ENCODE assay signal across 9 cellular contexts in the genomic region with DNA sequence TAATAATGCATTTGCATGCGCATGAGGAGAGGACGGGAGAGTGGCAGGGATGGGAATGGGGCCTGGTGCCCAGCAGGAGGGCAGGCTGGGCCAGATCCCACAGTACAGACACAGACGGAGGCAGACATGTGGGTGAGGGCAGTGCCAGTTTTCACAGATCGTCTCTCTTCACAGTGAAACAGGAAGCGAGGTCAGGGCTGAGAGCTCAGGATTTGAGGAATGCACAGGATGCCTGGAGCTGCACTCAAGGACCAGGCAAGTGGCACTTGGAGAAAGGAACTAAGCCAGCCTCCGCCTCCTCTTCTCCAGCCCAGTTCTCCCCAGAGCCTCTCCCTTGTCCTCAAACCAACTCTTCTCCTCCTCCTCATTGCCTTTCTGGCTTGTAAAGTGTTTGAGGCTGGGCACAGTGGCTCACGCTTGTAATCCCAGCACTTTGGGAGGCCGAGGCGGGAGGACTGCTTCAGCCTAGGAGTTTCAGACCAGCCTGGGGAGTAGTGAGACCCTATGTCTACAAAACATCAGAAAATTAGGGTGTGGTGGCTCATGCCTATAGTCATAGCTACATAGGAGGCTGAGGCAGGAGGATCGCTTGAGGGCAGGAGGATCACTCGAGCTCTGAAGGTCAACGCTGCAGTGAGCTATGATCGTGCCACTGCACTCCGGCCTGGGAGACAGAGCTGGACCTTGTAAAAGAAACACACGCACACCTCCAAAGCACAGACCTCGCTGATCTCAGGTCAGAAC.
DNase-seq lines count a peak whose midpoint lies in the region; ATAC-seq, FAIRE-seq and TF ChIP-seq lines count a peak whose summit lies in the region.
"Had no signal": no experiment of that assay in that cellular context is flagged by ENCODE, and none has a peak within 500 bp of the region (broad histone marks: within the 10 kb centered on the region; RNA-seq: fewer than 3 reads in every experiment).

No MANE protein-coding gene starts in this region.

- peak overlapping the region in 1 of 2 donors; percentile 63 for H3K27ac ChIP-seq in breast epithelium
- H3K27ac ChIP-seq in upper lobe of right lung: peak overlapping the region; percentile 85
- peak overlapping the region in 1 of 2 donors; percentile 86 for H3K27ac ChIP-seq in kidney (ENCODE audit: low read depth in 2 of 2, low read length in 2 of 2)

- H3K4me3 ChIP-seq in breast epithelium (no peak overlapping the region), upper lobe of right lung (no peak overlapping the region), kidney (ENCODE audit: low read length in 2 of 2) (no peak overlapping the region)

- CTCF ChIA-PET in MCF 10A (lab: Yijun Ruan, JAX): interaction anchor here (0.6 kb wide), 1 partner anchor 9 kb away, joined by 3 read pairs; no protein-coding TSS in a partner anchor

- peaks cover 0 to 10% of the 10 kb centered on the region in 2 donors for H3K9me3 ChIP-seq in breast epithelium
- peaks cover 5% of the 10 kb centered on the region for H3K9me3 ChIP-seq in upper lobe of right lung
- H3K9me3 ChIP-seq in kidney (ENCODE audit: control insufficient read depth in 1 of 2, low read length in 2 of 2): no peaks in the 10 kb centered on the region

- intact Hi-C loops in MCF 10A (cut with micrococcal nuclease) (no loop called here), breast epithelium (cut with DNase I; ENCODE audit: low total_unique reads) (no loop called here), upper lobe of right lung (cut with DNase I) (no loop called here), kidney (cut with DNase I) (no loop called here)

- H3K4me1 Mint-ChIP-seq in MCF 10A (ENCODE audit: insufficient read depth, unreplicated experiment): peaks cover 11% of the 10 kb centered on the region
- peaks cover 43% of the 10 kb centered on the region for H3K4me1 Mint-ChIP-seq in stimulated activated effector memory CD8-positive, alpha-beta T cell treated with anti-CD3 and anti-CD28 coated beads, Interleukin-12 subunit alpha, Interleukin-12 subunit beta, amount 100 ng/mL, for 72 hours

- no peaks in the 10 kb centered on the region for H3K9me3 Mint-ChIP-seq in MCF 10A (ENCODE audit: unreplicated experiment)
- peaks cover 5% of the 10 kb centered on the region for H3K9me3 Mint-ChIP-seq in stimulated activated effector memory CD8-positive, alpha-beta T cell treated with anti-CD3 and anti-CD28 coated beads, Interleukin-12 subunit alpha, Interleukin-12 subunit beta, amount 100 ng/mL, for 72 hours

- TSS peak; percentile 62 for BruUV-seq in MCF 10A (replicated peaks; lab: Mats Ljungman, UMichigan)

- H3K4me1 ChIP-seq in breast epithelium (no peaks in the 10 kb centered on the region), upper lobe of right lung (peaks cover 29% of the 10 kb centered on the region), kidney (ENCODE audit: control insufficient read depth in 1 of 2, insufficient read depth in 1 of 2, low read depth in 1 of 2, low read length in 2 of 2) (peaks cover 0 to 8% of the 10 kb centered on the region in 2 donors)

- peaks cover 13% of the 10 kb centered on the region for H3K36me3 Mint-ChIP-seq in MCF 10A (ENCODE audit: insufficient read depth, unreplicated experiment)
- H3K36me3 Mint-ChIP-seq in stimulated activated effector memory CD8-positive, alpha-beta T cell treated with anti-CD3 and anti-CD28 coated beads, Interleukin-12 subunit alpha, Interleukin-12 subunit beta, amount 100 ng/mL, for 72 hours: peaks cover 2% of the 10 kb centered on the region

- peak; percentile 90 for ATAC-seq in upper lobe of right lung
- ATAC-seq in stimulated activated effector memory CD8-positive, alpha-beta T cell treated with anti-CD3 and anti-CD28 coated beads, Interleukin-12 subunit alpha, Interleukin-12 subunit beta, amount 100 ng/mL, for 72 hours: no peak

- no peak overlapping the region for H3K9ac ChIP-seq in kidney (ENCODE audit: low read length in 2 of 2)

- H3K27me3 ChIP-seq in breast epithelium (no peaks in the 10 kb centered on the region), upper lobe of right lung (no peaks in the 10 kb centered on the region)

- H3K4me3 Mint-ChIP-seq in MCF 10A (ENCODE audit: unreplicated experiment): no peak overlapping the region
- H3K4me3 Mint-ChIP-seq in stimulated activated effector memory CD8-positive, alpha-beta T cell treated with anti-CD3 and anti-CD28 coated beads, Interleukin-12 subunit alpha, Interleukin-12 subunit beta, amount 100 ng/mL, for 72 hours: no peak overlapping the region
- H3K4me3 Mint-ChIP-seq: activated CD4-positive, alpha-beta memory T cell treated with anti-CD3 and anti-CD28 coated beads, Interleukin-2, amount 10 ng/mL, durations not matched to agents 7 days and 5 days had no signal

- no peak overlapping the region for H3K27ac Mint-ChIP-seq in MCF 10A (ENCODE audit: low read depth, unreplicated experiment)
- no peak overlapping the region for H3K27ac Mint-ChIP-seq in stimulated activated effector memory CD8-positive, alpha-beta T cell treated with anti-CD3 and anti-CD28 coated beads, Interleukin-12 subunit alpha, Interleukin-12 subunit beta, amount 100 ng/mL, for 72 hours
- H3K27ac Mint-ChIP-seq: activated CD4-positive, alpha-beta memory T cell treated with anti-CD3 and anti-CD28 coated beads, Interleukin-2, amount 10 ng/mL, durations not matched to agents 7 days and 5 days had no signal

- no peak for FAIRE-seq in kidney (lab: Jason Lieb, UNC)

- POLR2A ChIA-PET in MCF 10A (lab: Yijun Ruan, JAX): no interaction called here

- H3K27me3 Mint-ChIP-seq in MCF 10A (ENCODE audit: insufficient read depth, unreplicated experiment): no peaks in the 10 kb centered on the region
- H3K27me3 Mint-ChIP-seq: activated CD4-positive, alpha-beta memory T cell treated with anti-CD3 and anti-CD28 coated beads, Interleukin-2, amount 10 ng/mL, durations not matched to agents 7 days and 5 days had no signal

- TF ChIP-seq CTCF in MCF 10A (IDR thresholded peaks at IDR 0.05; ENCODE audit: unreplicated experiment): no peak
- TF ChIP-seq CTCF in breast epithelium (IDR thresholded peaks at IDR 0.05): no peak
- no peak for TF ChIP-seq CTCF in upper lobe of right lung (IDR thresholded peaks at IDR 0.05)
- no peak for TF ChIP-seq CTCF in kidney (IDR thresholded peaks at IDR 0.05; ENCODE audit: borderline replicate concordance, extremely low read depth, insufficient read depth)

- DNase-seq in MCF 10A (ENCODE audit: unreplicated experiment) (no peak), breast epithelium (ENCODE audit: low spot score in 2 of 2) (no peak), dermis blood vessel endothelial cell (peak; percentile 25), mucosa of gallbladder (ENCODE audit: low spot score) (peak; percentile 13), upper lobe of right lung (peak; percentile 89), kidney (no peak), RPMI8226 (no peak)
- no peak for DNase-seq in stimulated activated effector memory CD8-positive, alpha-beta T cell treated with anti-CD3 and anti-CD28 coated beads, Interleukin-12 subunit alpha, Interleukin-12 subunit beta, amount 100 ng/mL, for 72 hours (ENCODE audit: low spot score in 2 of 2)
- DNase-seq: activated CD4-positive, alpha-beta memory T cell treated with anti-CD3 and anti-CD28 coated beads, Interleukin-2, amount 10 ng/mL, durations not matched to agents 7 days and 5 days had no signal

- H3K36me3 ChIP-seq in breast epithelium (no peaks in the 10 kb centered on the region), upper lobe of right lung (no peaks in the 10 kb centered on the region), kidney (ENCODE audit: control insufficient read depth in 1 of 2, insufficient read depth in 2 of 2, low read length in 2 of 2) (no peaks in the 10 kb centered on the region)

- no peak for TF ChIP-seq POLR2A in breast epithelium (IDR thresholded peaks at IDR 0.05)

Comparison
In these comparisons a context has a peak if more than half of its experiments do, and no peak if none do; other contexts are left out.
1. DNase-seq: peak in dermis blood vessel endothelial cell (single experiment), mucosa of gallbladder (single experiment) and upper lobe of right lung (single experiment); none in MCF 10A (single experiment), breast epithelium (0 of 2), kidney (single experiment), stimulated activated effector memory CD8-positive, alpha-beta T cell treated with anti-CD3 and anti-CD28 coated beads, Interleukin-12 subunit alpha, Interleukin-12 subunit beta, amount 100 ng/mL, for 72 hours (0 of 2) and RPMI8226 (single experiment).